Comparison of ENCODE assay signal across 2 cellular contexts in genomic region chr7:155296006-155296787, GRCh38.
TF ChIP-seq lines count a peak whose summit lies in the region.

No MANE protein-coding gene starts in this region.

TF ChIP-seq in SK-N-SH, 30 proteins besides CTCF, POLR2A, EP300 and RAD21 (continued from another document):
- no peak for TF ChIP-seq NRF1 (IDR thresholded peaks at IDR 0.05; ENCODE audit: low read depth, low read length)
- no peak for TF ChIP-seq USF1 (IDR thresholded peaks at IDR 0.05; ENCODE audit: borderline replicate concordance, low read depth)
- TF ChIP-seq RXRA (IDR thresholded peaks at IDR 0.05; ENCODE audit: borderline replicate concordance, low read depth) = no peak
- TF ChIP-seq CHD2 (IDR thresholded peaks at IDR 0.05; ENCODE audit: low read length, partially characterized antibody) = no peak
- no peak for TF ChIP-seq PBX3 (IDR thresholded peaks at IDR 0.05)

TF ChIP-seq in SK-N-SH treated with all-trans-retinoic acid at 6 μM for 48 hours, 23 proteins besides CTCF, POLR2A, EP300 and RAD21 (continued from another document):
- no peak for TF ChIP-seq TCF4 (CRISPR knock-in tag; IDR thresholded peaks at IDR 0.05; ENCODE audit: borderline replicate concordance)
- TF ChIP-seq PPARA (CRISPR knock-in tag; IDR thresholded peaks at IDR 0.05; ENCODE audit: borderline replicate concordance) = no peak
- TF ChIP-seq GLIS3 (CRISPR knock-in tag; IDR thresholded peaks at IDR 0.05) = no peak
- no peak for TF ChIP-seq CREB5 (CRISPR knock-in tag; IDR thresholded peaks at IDR 0.05; ENCODE audit: low read depth)
